In genomic region chr2:219177594-219178376, GRCh38 we compare ENCODE assay signal across 1 cellular context.
TF ChIP-seq lines count a peak whose summit lies in the region.

Gene RETREG2 (plus strand): TSS chr2:219178275. CDS start chr2:219178353, 78 bp downstream.

TF ChIP-seq in GM12878, 131 proteins besides CTCF, POLR2A, EP300 and RAD21 (continued from another document and continues in another):
- TF ChIP-seq PAX8 (IDR thresholded peaks at IDR 0.05), result no peak
- peak; percentile 62 for TF ChIP-seq ZNF687 (IDR thresholded peaks at IDR 0.05)
- TF ChIP-seq MXI1 (IDR thresholded peaks at IDR 0.05; ENCODE audit: low read depth, low read length), result 0 out of 2 replicates have a peak, but pooled peaks have one; percentile 45
- TF ChIP-seq MYB (IDR thresholded peaks at IDR 0.05; ENCODE audit: borderline replicate concordance, low read depth, low read length), result no peak
- no peak for TF ChIP-seq ZBTB40 (IDR thresholded peaks at IDR 0.05; ENCODE audit: borderline replicate concordance)
- no peak for TF ChIP-seq JUND (IDR thresholded peaks at IDR 0.05; ENCODE audit: low read depth, low read length)
- TF ChIP-seq TAF1 (IDR thresholded peaks at IDR 0.05; ENCODE audit: borderline replicate concordance, low read depth, low read length), result peak; percentile 49; the same call in 1 of the 2 replicates
- no peak for TF ChIP-seq ZNF622 (IDR thresholded peaks at IDR 0.05)
- no peak for TF ChIP-seq CBX3 (IDR thresholded peaks at IDR 0.05; ENCODE audit: borderline replicate concordance, low read depth)
- no peak for TF ChIP-seq MYC (IDR thresholded peaks at IDR 0.05; ENCODE audit: insufficient read depth, insufficient read length, insufficient replicate concordance, low read length, severe bottlenecking)
- peak; percentile 68; the same call in 1 of the 2 replicates for TF ChIP-seq RB1 (IDR thresholded peaks at IDR 0.05; ENCODE audit: borderline replicate concordance)
- TF ChIP-seq CHD4 (IDR thresholded peaks at IDR 0.05), result no peak
- 0 out of 2 replicates have a peak, but pooled peaks have one; percentile 29 for TF ChIP-seq RCOR1 (conservative IDR thresholded peaks at IDR 0.05; ENCODE audit: low read depth, low read length)
- no peak for TF ChIP-seq SP1 (IDR thresholded peaks at IDR 0.05; ENCODE audit: low read depth, low read length)
- TF ChIP-seq IRF5 (IDR thresholded peaks at IDR 0.05; ENCODE audit: borderline replicate concordance), result no peak
- TF ChIP-seq HCFC1 (IDR thresholded peaks at IDR 0.05; ENCODE audit: low read length), result peak; percentile 57
- no peak for TF ChIP-seq BMI1 (IDR thresholded peaks at IDR 0.05; ENCODE audit: borderline replicate concordance)
- TF ChIP-seq ZBTB33 (IDR thresholded peaks at IDR 0.05), result no peak
- no peak for TF ChIP-seq KAT2A (conservative IDR thresholded peaks at IDR 0.05; ENCODE audit: control insufficient read depth, low read depth, low read length)
- no peak for TF ChIP-seq HSF1 (IDR thresholded peaks at IDR 0.05; ENCODE audit: low read depth, low read length)
- peak; percentile 50; the same call in 1 of the 2 replicates for TF ChIP-seq BACH1 (IDR thresholded peaks at IDR 0.05; ENCODE audit: borderline replicate concordance)
- no peak for TF ChIP-seq NR2C2 (IDR thresholded peaks at IDR 0.05; ENCODE audit: borderline replicate concordance, control insufficient read depth, insufficient read length, low read depth)
- no peak for TF ChIP-seq NFIC (IDR thresholded peaks at IDR 0.05; ENCODE audit: low read depth, low read length)
- no peak for TF ChIP-seq HDAC2 (IDR thresholded peaks at IDR 0.05)
- no peak for TF ChIP-seq HDGF (IDR thresholded peaks at IDR 0.05)
- TF ChIP-seq PAX5 (IDR thresholded peaks at IDR 0.05; ENCODE audit: borderline replicate concordance, low read depth, low read length), result 0 out of 2 replicates have a peak, but pooled peaks have one; percentile 12
- TF ChIP-seq DPF2 (IDR thresholded peaks at IDR 0.05), result peak; percentile 72
- peak; percentile 62 for TF ChIP-seq EED (IDR thresholded peaks at IDR 0.05; ENCODE audit: low read depth)
- TF ChIP-seq NFXL1 (IDR thresholded peaks at IDR 0.05; ENCODE audit: borderline replicate concordance), result no peak
- TF ChIP-seq FOS (IDR thresholded peaks at IDR 0.05; ENCODE audit: borderline replicate concordance, extremely low read depth, insufficient read length), result peak; percentile 19
- TF ChIP-seq POLR2AphosphoS2 (IDR thresholded peaks at IDR 0.05; ENCODE audit: low read depth, low read length), result peak; percentile 90
- TF ChIP-seq HDAC6 (IDR thresholded peaks at IDR 0.05; ENCODE audit: unreplicated experiment), result no peak
- no peak for TF ChIP-seq RBBP5 (conservative IDR thresholded peaks at IDR 0.05)
- TF ChIP-seq STAT3 (IDR thresholded peaks at IDR 0.05; ENCODE audit: low read depth, low read length), result no peak
- peak; percentile 86; the same call in 1 of the 2 replicates for TF ChIP-seq STAT1 (conservative IDR thresholded peaks at IDR 0.05)
- TF ChIP-seq MEF2A (IDR thresholded peaks at IDR 0.05; ENCODE audit: insufficient read depth, low read depth, low read length), result no peak
- TF ChIP-seq SMC3 (IDR thresholded peaks at IDR 0.05; ENCODE audit: borderline replicate concordance, low read length), result no peak
- no peak for TF ChIP-seq NFYA (IDR thresholded peaks at IDR 0.05; ENCODE audit: borderline replicate concordance, low read depth, low read length)
- TF ChIP-seq TCF3 (IDR thresholded peaks at IDR 0.05; ENCODE audit: borderline replicate concordance, insufficient read depth, low read depth, low read length), result no peak
- 0 out of 2 replicates have a peak, but pooled peaks have one; percentile 27 for TF ChIP-seq CHD2 (IDR thresholded peaks at IDR 0.05; ENCODE audit: borderline replicate concordance, low read depth, low read length)
- TF ChIP-seq PKNOX1 (IDR thresholded peaks at IDR 0.05), result no peak
- peak; percentile 64; the same call in 1 of the 2 replicates for TF ChIP-seq TARDBP (IDR thresholded peaks at IDR 0.05; ENCODE audit: borderline replicate concordance)
- peak; percentile 9 for TF ChIP-seq RUNX3 (IDR thresholded peaks at IDR 0.05; ENCODE audit: low read length)
- TF ChIP-seq ZNF592 (IDR thresholded peaks at IDR 0.05), result peak; percentile 76; the same call in 1 of the 2 replicates
